In genomic region chr10:83195021-83195420, GRCh38 we compare ENCODE assay signal across 8 cellular contexts.
"Had no signal": no experiment of that assay in that cellular context is flagged by ENCODE, and none has a peak within 500 bp of the region (broad histone marks: within the 10 kb centered on the region; RNA-seq: fewer than 3 reads in every experiment).

No MANE protein-coding gene starts in this region.

- DNase-seq: GM23248, GOT3, H7, H9, HCEC 1CT, HFFc6 had no signal

- H3K4me3 ChIP-seq: GM23248, GM23338, HAP-1 had no signal

- H3K27ac ChIP-seq: GM23248 had no signal
